In the genomic region with DNA sequence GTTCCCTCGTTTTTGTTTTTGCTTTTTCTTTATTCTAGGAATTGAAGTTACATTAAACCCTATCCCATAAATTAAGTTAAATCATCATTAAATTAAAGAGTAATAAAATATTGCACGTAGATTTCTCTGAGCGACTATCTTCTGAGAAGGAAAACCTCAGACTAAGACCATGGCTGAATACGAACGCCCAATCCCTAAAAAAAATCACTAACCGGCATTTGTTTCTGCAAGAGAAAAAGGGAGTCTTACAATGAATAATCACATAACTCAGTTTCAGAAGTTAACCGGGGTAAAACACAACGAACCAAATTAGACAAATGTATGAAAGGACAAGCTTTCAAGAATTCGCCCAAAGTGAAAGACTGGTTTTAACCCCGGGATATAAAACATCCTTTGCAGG, we compare ENCODE assay signal across 9 cellular contexts. TPM values are rescaled to one million over a fixed set of nuclear protein-coding genes. Genes with fewer than 3 reads are reported as not detected.
A peak's percentile ranks its signal among the peaks of the same experiment; 100 is the strongest.
DNase-seq lines count a peak whose midpoint lies in the region; ATAC-seq and TF ChIP-seq lines count a peak whose summit lies in the region.
"Had no signal": no experiment of that assay in that cellular context is flagged by ENCODE, and none has a peak within 500 bp of the region (broad histone marks: within the 10 kb centered on the region; RNA-seq: fewer than 3 reads in every experiment).

No MANE protein-coding gene starts in this region.

- ATAC-seq in T-helper 17 cell: no peak
- no peak for ATAC-seq in GM21360 (IDR thresholded peaks at IDR 0.05; ENCODE audit: unreplicated experiment)

- intact Hi-C loops in testis (cut with DNase I; ENCODE audit: low total_unique reads): no loop called here

- H3K27me3 ChIP-seq in testis: no peaks in the 10 kb centered on the region

- TF ChIP-seq CTCF in testis (IDR thresholded peaks at IDR 0.05): no peak

- no peaks in the 10 kb centered on the region for H3K9me3 ChIP-seq in T-helper 17 cell (ENCODE audit: control insufficient read depth, low read length, poor library complexity, severe bottlenecking)
- H3K9me3 ChIP-seq in testis: no peaks in the 10 kb centered on the region

- WGBS in testis, 2 donors: 0 to 1% methylated on average over 10 of the region's 10 CpGs

- H3K27ac ChIP-seq in testis: peak overlapping the region in 1 of 2 donors; percentile 96

- no peaks in the 10 kb centered on the region for H3K9me3 Mint-ChIP-seq in activated T-cell treated with anti-CD3 and anti-CD28 coated beads, Interleukin-2, amount 50 U/mL, for 24 hours

- H3K4me3 Mint-ChIP-seq in activated T-cell treated with anti-CD3 and anti-CD28 coated beads, Interleukin-2, amount 50 U/mL, for 24 hours: peak overlapping the region; percentile 85
- peak overlapping the region; percentile 99 for H3K4me3 Mint-ChIP-seq in T-helper 17 cell

- peaks cover 35% of the 10 kb centered on the region for H3K4me1 Mint-ChIP-seq in activated T-cell treated with anti-CD3 and anti-CD28 coated beads, Interleukin-2, amount 50 U/mL, for 24 hours (ENCODE audit: low read depth)
- H3K4me1 Mint-ChIP-seq in T-helper 17 cell: peaks cover 21% of the 10 kb centered on the region

- DNase-seq in activated T-cell treated with anti-CD3 and anti-CD28 coated beads, Interleukin-2, amount 50 U/mL, for 24 hours: no peak
- no peak for DNase-seq in activated T-cell treated with anti-CD3 and anti-CD28 coated beads, Interleukin-2, amount 50 U/mL, for 1 hour
- DNase-seq in T-helper 17 cell (no peak), testis (no peak), islet precursor cell (no peak)
- DNase-seq in activated CD4-positive, CD25-positive, alpha-beta regulatory T cell (lab: John Stamatoyannopoulos, UW): no peak

- no peak for TF ChIP-seq POLR2A in testis (IDR thresholded peaks at IDR 0.05)

- H3K27me3 Mint-ChIP-seq in activated T-cell treated with anti-CD3 and anti-CD28 coated beads, Interleukin-2, amount 50 U/mL, for 24 hours: peaks cover 64% of the 10 kb centered on the region
- H3K27me3 Mint-ChIP-seq in T-helper 17 cell: peaks cover 28% of the 10 kb centered on the region

- no peak overlapping the region for H3K27ac Mint-ChIP-seq in activated T-cell treated with anti-CD3 and anti-CD28 coated beads, Interleukin-2, amount 50 U/mL, for 24 hours
- no peak overlapping the region for H3K27ac Mint-ChIP-seq in T-helper 17 cell

- H3K4me3 ChIP-seq in iPS-11a (ENCODE audit: low read depth, low read length) (peak overlapping the region; percentile 43), testis (peak overlapping the region; percentile 84 to 87)

- H3K4me1 ChIP-seq in testis: peaks cover 9% of the 10 kb centered on the region

- peaks cover 2% of the 10 kb centered on the region for H3K36me3 Mint-ChIP-seq in activated T-cell treated with anti-CD3 and anti-CD28 coated beads, Interleukin-2, amount 50 U/mL, for 24 hours (ENCODE audit: low read depth)
- H3K36me3 Mint-ChIP-seq in T-helper 17 cell (ENCODE audit: low read depth): peaks cover 2% of the 10 kb centered on the region

- no peaks in the 10 kb centered on the region for H3K36me3 ChIP-seq in testis (ENCODE audit: low read depth, missing control alignments)

RNA-seq across cellular contexts. Expression of a gene that starts 1.3 kb away (rescaled TPM):
- total RNA-seq in T-helper 17 cell (under 1 TPM; 0.32 to 0.47 TPM), testis (10 to 100 TPM; 40.8 to 46.1 TPM)
- 56.8 TPM for polyA plus RNA-seq in testis (ENCODE audit: insufficient read depth, low read depth, low replicate concordance)

RNA-seq across cellular contexts. Expression of a gene that starts 43.8 kb away (rescaled TPM):
- total RNA-seq in T-helper 17 cell (not detected), testis (10 to 100 TPM; 14.6 to 34.7 TPM)
- 55.0 TPM for polyA plus RNA-seq in testis (ENCODE audit: insufficient read depth, low read depth, low replicate concordance)

RNA-seq across cellular contexts. Expression of a gene that starts 45.2 kb away (rescaled TPM):
- total RNA-seq in T-helper 17 cell: not detected
- total RNA-seq in testis: 10 to 100 TPM; 35.0 to 69.1 TPM
- polyA plus RNA-seq in testis (ENCODE audit: insufficient read depth, low read depth, low replicate concordance): 123 TPM
- total RNA-seq: glomerular endothelial cell had no signal

Comparison
In these comparisons a context has a peak if more than half of its experiments do, and no peak if none do; other contexts are left out.
1. RNA of a gene that starts 1.3 kb away (total RNA-seq): 40.8 to 46.1 TPM in testis; 0.32 to 0.47 TPM in T-helper 17 cell; every median in the first group is over 10 times any median in the second.
2. RNA of a gene that starts 43.8 kb away (total RNA-seq): 14.6 to 34.7 TPM in testis; not detected in T-helper 17 cell; every median in the first group is over 10 times any median in the second.
3. RNA of a gene that starts 45.2 kb away (total RNA-seq): 35.0 to 69.1 TPM in testis; not detected in T-helper 17 cell; every median in the first group is over 10 times any median in the second.